ENCODE assay signal across 13 cellular contexts in genomic region chr7:136134503-136134902, GRCh38.
DNase-seq lines count a peak whose midpoint lies in the region; ATAC-seq and TF ChIP-seq lines count a peak whose summit lies in the region.
"Had no signal": no experiment of that assay in that cellular context is flagged by ENCODE, and none has a peak within 500 bp of the region (broad histone marks: within the 10 kb centered on the region; RNA-seq: fewer than 3 reads in every experiment).

No MANE protein-coding gene starts in this region.

- H2AK9ac ChIP-seq in IMR-90 (replicated peaks; ENCODE audit: low read depth, low read length, poor library complexity) = no peak overlapping the region

- H3K9me3 ChIP-seq in IMR-90 (ENCODE audit: control insufficient read depth, insufficient read depth, low read length) (no peaks in the 10 kb centered on the region), adipocyte (ENCODE audit: control insufficient read depth, low read length) (no peaks in the 10 kb centered on the region)

- H4K20me1 ChIP-seq in IMR-90 (ENCODE audit: insufficient read depth, low read length) = no peaks in the 10 kb centered on the region

- no peak overlapping the region for H2BK5ac ChIP-seq in IMR-90 (ENCODE audit: low read depth, low read length, poor library complexity, severe bottlenecking)

- H2BK15ac ChIP-seq in IMR-90 (ENCODE audit: low read depth, low read length) = no peak overlapping the region

- no peak overlapping the region for H3K9ac ChIP-seq in IMR-90 (ENCODE audit: low read depth, low read length)
- no peak overlapping the region for H3K9ac ChIP-seq in adipocyte (ENCODE audit: low read length)

- no peak overlapping the region for H3K4me3 ChIP-seq in IMR-90 (ENCODE audit: insufficient read depth, low read depth, low read length)
- no peak overlapping the region for H3K4me3 ChIP-seq in adipocyte (ENCODE audit: low read length)
- H3K4me3 ChIP-seq in kidney epithelial cell (ENCODE audit: low read depth, low read length) = no peak overlapping the region

- H2BK20ac ChIP-seq in IMR-90 (ENCODE audit: low read depth, low read length) = no peak overlapping the region

- H3K36me3 ChIP-seq in IMR-90 (ENCODE audit: control insufficient read depth, insufficient read depth, low read length) (no peaks in the 10 kb centered on the region), adipocyte (ENCODE audit: control insufficient read depth, insufficient read depth, low read length, severe bottlenecking) (no peaks in the 10 kb centered on the region), kidney epithelial cell (ENCODE audit: control insufficient read depth, insufficient read depth, low read length) (no peaks in the 10 kb centered on the region)

- H3K14ac ChIP-seq in IMR-90 (replicated peaks; ENCODE audit: low read depth, low read length) = no peak overlapping the region

- dilution Hi-C loops in IMR-90 (cut with HindIII; ENCODE audit: low sequenced_read_pairs, unreplicated experiment) = no loop called here

- BruUV-seq in IMR-90 (replicated peaks; lab: Mats Ljungman, UMichigan) = no TSS peak

- H3K4ac ChIP-seq in IMR-90 (ENCODE audit: low read depth, low read length) = no peak overlapping the region

- H2AFZ ChIP-seq in IMR-90 (replicated peaks; ENCODE audit: low read length, poor library complexity) = no peak overlapping the region

- H3K56ac ChIP-seq in IMR-90 (ENCODE audit: extremely low read depth, insufficient read depth, low read length) = no peak overlapping the region

- in situ Hi-C loops in ACHN (cut with HindIII; ENCODE audit: low pct_ligation_motif_present, low pct_unique_long_range_greater_than_20kb, low sequenced_read_pairs) = no loop called here
- in situ Hi-C loops in IMR-90 (cut with MboI; ENCODE audit: low sequenced_read_pairs) = no loop called here

- H2BK120ac ChIP-seq in IMR-90 (ENCODE audit: low read depth, low read length) = no peak overlapping the region

- no peak overlapping the region for H4K8ac ChIP-seq in IMR-90 (ENCODE audit: low read depth in 2 of 2, low read length in 2 of 2)

- no peak overlapping the region for H4K5ac ChIP-seq in IMR-90 (ENCODE audit: low read depth, low read length)

- H3K23ac ChIP-seq in IMR-90 (ENCODE audit: low read depth, low read length) = no peak overlapping the region

- no peaks in the 10 kb centered on the region for H3K9me1 ChIP-seq in IMR-90 (ENCODE audit: insufficient read depth, low read length)

- CTCF ChIA-PET in IMR-90 (lab: Yijun Ruan, JAX) = no interaction called here

- ATAC-seq in IMR-90 (ENCODE audit: low read depth) = no peak

- DNase-seq in ACHN (peak; percentile 11), IMR-90 (peak; percentile 44), adipocyte (ENCODE audit: low read depth) (peak; percentile 19), kidney epithelial cell (ENCODE audit: low read depth) (peak; percentile 28), head of caudate nucleus (no peak), NCI-H510A treated with DMSO at 0.1 percent for 48 hours (lab: John Stamatoyannopoulos, UW) (no peak), MV-4-11 (lab: John Stamatoyannopoulos, UW) (no peak)
- no peak for DNase-seq in effector CD8-positive, alpha-beta T cell (lab: John Stamatoyannopoulos, UW)
- DNase-seq: activated CD4-positive, alpha-beta T cell treated with anti-CD3 and anti-CD28 coated beads for 48 hours; hypothalamus; NCI-H2029 treated with DMSO at 0.1 percent for 48 hours; stimulated activated CD4-positive, alpha-beta T cell treated with anti-CD3 and anti-CD28 coated beads, Interleukin-4, amount 100 ng/mL, for 1 hour; stimulated activated naive CD4-positive, alpha-beta T cell had no signal

- H3K27ac ChIP-seq in IMR-90 (ENCODE audit: insufficient read depth, low read length) = no peak overlapping the region

- H4K91ac ChIP-seq in IMR-90 (ENCODE audit: insufficient read depth, low read depth, low read length) = no peak overlapping the region

- TF ChIP-seq POLR2A in IMR-90 (IDR thresholded peaks at IDR 0.05; ENCODE audit: low read depth, low read length) = no peak

- TF ChIP-seq CTCF in IMR-90 (conservative IDR thresholded peaks at IDR 0.05; ENCODE audit: low read depth, low read length) (no peak), kidney epithelial cell (IDR thresholded peaks at IDR 0.05; ENCODE audit: insufficient read depth, low read length, poor library complexity, severe bottlenecking) (no peak)

- POLR2A ChIA-PET in IMR-90 (lab: Charles Lee; ENCODE audit: unreplicated experiment) = no interaction called here

- H3K4me1 ChIP-seq in IMR-90 (ENCODE audit: control insufficient read depth, insufficient read depth, low read length) = no peaks in the 10 kb centered on the region
- H3K4me1 ChIP-seq in adipocyte (ENCODE audit: control insufficient read depth, insufficient read depth, low read length) = no peaks in the 10 kb centered on the region

- TF ChIP-seq RAD21 in IMR-90 (IDR thresholded peaks at IDR 0.05; ENCODE audit: low read length) = no peak

- intact Hi-C loops in IMR-90 (cut with micrococcal nuclease) = no loop called here
- intact Hi-C loops in head of caudate nucleus (cut with DNase I) = no loop called here

- no peaks in the 10 kb centered on the region for H3K79me1 ChIP-seq in IMR-90 (ENCODE audit: low read depth in 1 of 2, low read length in 2 of 2)

- H3K27me3 ChIP-seq in IMR-90 (ENCODE audit: control insufficient read depth, insufficient read depth, low read length) = no peaks in the 10 kb centered on the region
- no peaks in the 10 kb centered on the region for H3K27me3 ChIP-seq in adipocyte (replicated peaks; ENCODE audit: control insufficient read depth, insufficient read depth, low read length)
- no peaks in the 10 kb centered on the region for H3K27me3 ChIP-seq in kidney epithelial cell (ENCODE audit: control insufficient read depth, insufficient read depth, low read length)

- WGBS in IMR-90 (ENCODE audit: extremely low coverage in 2 of 2, insufficient read length in 1 of 2), 2 experiments = 0% methylated on average over 2 of the region's 3 CpGs; no CpG with 5 or more reads in 1 of the 2 experiments

- no peak overlapping the region for H3K18ac ChIP-seq in IMR-90 (ENCODE audit: low read depth, low read length)

- no peak overlapping the region for H3K4me2 ChIP-seq in IMR-90 (ENCODE audit: low read depth, low read length)

- no peak overlapping the region for H2AK5ac ChIP-seq in IMR-90 (ENCODE audit: low read depth, low read length)

TF ChIP-seq in IMR-90, 13 proteins besides CTCF, POLR2A, EP300 and RAD21:
- no peak for TF ChIP-seq USF2 (IDR thresholded peaks at IDR 0.05; ENCODE audit: low read depth, low read length)
- no peak for TF ChIP-seq NFE2L2 (IDR thresholded peaks at IDR 0.05; ENCODE audit: low read depth, low read length)
- TF ChIP-seq RFX5 (IDR thresholded peaks at IDR 0.05; ENCODE audit: low read depth, low read length) = no peak
- 0 out of 2 replicates have a peak, but pooled peaks have one; percentile 4 for TF ChIP-seq FOS (IDR thresholded peaks at IDR 0.05; ENCODE audit: low read depth, low read length)
- TF ChIP-seq MXI1 (IDR thresholded peaks at IDR 0.05; ENCODE audit: borderline replicate concordance, low read depth, low read length) = no peak
- TF ChIP-seq BHLHE40 (IDR thresholded peaks at IDR 0.05; ENCODE audit: low read depth, low read length) = no peak
TF ChIP-seq in IMR-90: peak in this region for 1.

Comparison
In these comparisons a context has a peak if more than half of its experiments do, and no peak if none do; other contexts are left out.
1. DNase-seq: peak in ACHN (single experiment), IMR-90 (single experiment), adipocyte (single experiment) and kidney epithelial cell (single experiment); none in effector CD8-positive, alpha-beta T cell (single experiment), head of caudate nucleus (0 of 42), NCI-H510A treated with DMSO at 0.1 percent for 48 hours (single experiment) and MV-4-11 (single experiment).